2 cellular contexts compared by ENCODE assay signal in the genomic region with DNA sequence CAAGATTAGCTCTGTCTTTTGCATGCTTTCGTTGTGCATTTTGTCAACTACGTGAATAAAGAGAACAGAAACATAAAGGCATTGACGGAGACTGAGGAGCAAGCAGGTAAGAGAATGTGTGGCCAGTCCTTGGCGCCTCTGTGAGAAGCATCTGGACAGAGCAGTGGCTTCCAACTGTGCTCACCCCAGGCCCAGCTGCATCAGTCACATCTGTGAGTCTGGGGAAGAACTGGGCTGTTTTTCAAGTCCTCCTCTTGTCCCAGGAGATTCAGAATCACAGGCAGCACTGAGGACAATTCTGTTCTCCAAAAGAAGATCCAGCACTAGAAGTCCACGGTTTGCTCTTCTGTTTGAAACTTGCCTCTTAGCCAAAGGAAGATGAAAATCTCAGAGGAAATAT.
TF ChIP-seq lines count a peak whose summit lies in the region.

No MANE protein-coding gene starts in this region.

TF ChIP-seq in GM23338, 12 proteins besides CTCF, POLR2A, EP300 and RAD21 (continued from another document):
- TF ChIP-seq, protein P1, sequence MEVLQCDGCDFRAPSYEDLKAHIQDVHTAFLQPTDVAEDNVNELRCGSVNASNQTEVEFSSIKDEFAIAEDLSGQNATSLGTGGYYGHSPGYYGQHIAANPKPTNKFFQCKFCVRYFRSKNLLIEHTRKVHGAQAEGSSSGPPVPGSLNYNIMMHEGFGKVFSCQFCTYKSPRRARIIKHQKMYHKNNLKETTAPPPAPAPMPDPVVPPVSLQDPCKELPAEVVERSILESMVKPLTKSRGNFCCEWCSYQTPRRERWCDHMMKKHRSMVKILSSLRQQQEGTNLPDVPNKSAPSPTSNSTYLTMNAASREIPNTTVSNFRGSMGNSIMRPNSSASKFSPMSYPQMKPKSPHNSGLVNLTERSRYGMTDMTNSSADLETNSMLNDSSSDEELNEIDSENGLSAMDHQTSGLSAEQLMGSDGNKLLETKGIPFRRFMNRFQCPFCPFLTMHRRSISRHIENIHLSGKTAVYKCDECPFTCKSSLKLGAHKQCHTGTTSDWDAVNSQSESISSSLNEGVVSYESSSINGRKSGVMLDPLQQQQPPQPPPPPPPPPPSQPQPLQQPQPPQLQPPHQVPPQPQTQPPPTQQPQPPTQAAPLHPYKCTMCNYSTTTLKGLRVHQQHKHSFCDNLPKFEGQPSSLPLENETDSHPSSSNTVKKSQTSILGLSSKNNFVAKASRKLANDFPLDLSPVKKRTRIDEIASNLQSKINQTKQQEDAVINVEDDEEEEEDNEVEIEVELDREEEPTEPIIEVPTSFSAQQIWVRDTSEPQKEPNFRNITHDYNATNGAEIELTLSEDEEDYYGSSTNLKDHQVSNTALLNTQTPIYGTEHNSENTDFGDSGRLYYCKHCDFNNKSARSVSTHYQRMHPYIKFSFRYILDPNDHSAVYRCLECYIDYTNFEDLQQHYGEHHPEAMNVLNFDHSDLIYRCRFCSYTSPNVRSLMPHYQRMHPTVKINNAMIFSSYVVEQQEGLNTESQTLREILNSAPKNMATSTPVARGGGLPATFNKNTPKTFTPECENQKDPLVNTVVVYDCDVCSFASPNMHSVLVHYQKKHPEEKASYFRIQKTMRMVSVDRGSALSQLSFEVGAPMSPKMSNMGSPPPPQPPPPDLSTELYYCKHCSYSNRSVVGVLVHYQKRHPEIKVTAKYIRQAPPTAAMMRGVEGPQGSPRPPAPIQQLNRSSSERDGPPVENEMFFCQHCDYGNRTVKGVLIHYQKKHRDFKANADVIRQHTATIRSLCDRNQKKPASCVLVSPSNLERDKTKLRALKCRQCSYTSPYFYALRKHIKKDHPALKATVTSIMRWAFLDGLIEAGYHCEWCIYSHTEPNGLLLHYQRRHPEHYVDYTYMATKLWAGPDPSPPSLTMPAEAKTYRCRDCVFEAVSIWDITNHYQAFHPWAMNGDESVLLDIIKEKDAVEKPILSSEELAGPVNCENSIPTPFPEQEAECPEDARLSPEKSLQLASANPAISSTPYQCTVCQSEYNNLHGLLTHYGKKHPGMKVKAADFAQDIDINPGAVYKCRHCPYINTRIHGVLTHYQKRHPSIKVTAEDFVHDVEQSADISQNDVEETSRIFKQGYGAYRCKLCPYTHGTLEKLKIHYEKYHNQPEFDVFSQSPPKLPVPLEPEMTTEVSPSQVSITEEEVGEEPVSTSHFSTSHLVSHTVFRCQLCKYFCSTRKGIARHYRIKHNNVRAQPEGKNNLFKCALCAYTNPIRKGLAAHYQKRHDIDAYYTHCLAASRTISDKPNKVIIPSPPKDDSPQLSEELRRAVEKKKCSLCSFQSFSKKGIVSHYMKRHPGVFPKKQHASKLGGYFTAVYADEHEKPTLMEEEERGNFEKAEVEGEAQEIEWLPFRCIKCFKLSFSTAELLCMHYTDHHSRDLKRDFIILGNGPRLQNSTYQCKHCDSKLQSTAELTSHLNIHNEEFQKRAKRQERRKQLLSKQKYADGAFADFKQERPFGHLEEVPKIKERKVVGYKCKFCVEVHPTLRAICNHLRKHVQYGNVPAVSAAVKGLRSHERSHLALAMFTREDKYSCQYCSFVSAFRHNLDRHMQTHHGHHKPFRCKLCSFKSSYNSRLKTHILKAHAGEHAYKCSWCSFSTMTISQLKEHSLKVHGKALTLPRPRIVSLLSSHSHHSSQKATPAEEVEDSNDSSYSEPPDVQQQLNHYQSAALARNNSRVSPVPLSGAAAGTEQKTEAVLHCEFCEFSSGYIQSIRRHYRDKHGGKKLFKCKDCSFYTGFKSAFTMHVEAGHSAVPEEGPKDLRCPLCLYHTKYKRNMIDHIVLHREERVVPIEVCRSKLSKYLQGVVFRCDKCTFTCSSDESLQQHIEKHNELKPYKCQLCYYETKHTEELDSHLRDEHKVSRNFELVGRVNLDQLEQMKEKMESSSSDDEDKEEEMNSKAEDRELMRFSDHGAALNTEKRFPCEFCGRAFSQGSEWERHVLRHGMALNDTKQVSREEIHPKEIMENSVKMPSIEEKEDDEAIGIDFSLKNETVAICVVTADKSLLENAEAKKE (CRISPR knock-in tag; IDR thresholded peaks at IDR 0.05): no peak
- TF ChIP-seq JUNB (IDR thresholded peaks at IDR 0.05; ENCODE audit: unreplicated experiment): no peak
- no peak for TF ChIP-seq ETS1 (IDR thresholded peaks at IDR 0.05)
- TF ChIP-seq, protein P2, sequence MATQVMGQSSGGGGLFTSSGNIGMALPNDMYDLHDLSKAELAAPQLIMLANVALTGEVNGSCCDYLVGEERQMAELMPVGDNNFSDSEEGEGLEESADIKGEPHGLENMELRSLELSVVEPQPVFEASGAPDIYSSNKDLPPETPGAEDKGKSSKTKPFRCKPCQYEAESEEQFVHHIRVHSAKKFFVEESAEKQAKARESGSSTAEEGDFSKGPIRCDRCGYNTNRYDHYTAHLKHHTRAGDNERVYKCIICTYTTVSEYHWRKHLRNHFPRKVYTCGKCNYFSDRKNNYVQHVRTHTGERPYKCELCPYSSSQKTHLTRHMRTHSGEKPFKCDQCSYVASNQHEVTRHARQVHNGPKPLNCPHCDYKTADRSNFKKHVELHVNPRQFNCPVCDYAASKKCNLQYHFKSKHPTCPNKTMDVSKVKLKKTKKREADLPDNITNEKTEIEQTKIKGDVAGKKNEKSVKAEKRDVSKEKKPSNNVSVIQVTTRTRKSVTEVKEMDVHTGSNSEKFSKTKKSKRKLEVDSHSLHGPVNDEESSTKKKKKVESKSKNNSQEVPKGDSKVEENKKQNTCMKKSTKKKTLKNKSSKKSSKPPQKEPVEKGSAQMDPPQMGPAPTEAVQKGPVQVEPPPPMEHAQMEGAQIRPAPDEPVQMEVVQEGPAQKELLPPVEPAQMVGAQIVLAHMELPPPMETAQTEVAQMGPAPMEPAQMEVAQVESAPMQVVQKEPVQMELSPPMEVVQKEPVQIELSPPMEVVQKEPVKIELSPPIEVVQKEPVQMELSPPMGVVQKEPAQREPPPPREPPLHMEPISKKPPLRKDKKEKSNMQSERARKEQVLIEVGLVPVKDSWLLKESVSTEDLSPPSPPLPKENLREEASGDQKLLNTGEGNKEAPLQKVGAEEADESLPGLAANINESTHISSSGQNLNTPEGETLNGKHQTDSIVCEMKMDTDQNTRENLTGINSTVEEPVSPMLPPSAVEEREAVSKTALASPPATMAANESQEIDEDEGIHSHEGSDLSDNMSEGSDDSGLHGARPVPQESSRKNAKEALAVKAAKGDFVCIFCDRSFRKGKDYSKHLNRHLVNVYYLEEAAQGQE (IDR thresholded peaks at IDR 0.05; ENCODE audit: unreplicated experiment): no peak
- no peak for TF ChIP-seq CREB1 (CRISPR knock-in tag; IDR thresholded peaks at IDR 0.05; ENCODE audit: low read depth)
- no peak for TF ChIP-seq NANOG (IDR thresholded peaks at IDR 0.05; ENCODE audit: borderline replicate concordance)

TF ChIP-seq in SK-N-SH, 30 proteins besides CTCF, POLR2A, EP300 and RAD21 (continued from another document):
- TF ChIP-seq FOXJ3 (CRISPR knock-in tag; IDR thresholded peaks at IDR 0.05) (no peak), FOSL2 (IDR thresholded peaks at IDR 0.05; ENCODE audit: borderline replicate concordance, low read depth) (no peak), MXI1 (IDR thresholded peaks at IDR 0.05; ENCODE audit: low read depth, low read length) (no peak), TEAD4 (IDR thresholded peaks at IDR 0.05; ENCODE audit: borderline replicate concordance, insufficient read depth) (no peak), NRF1 (IDR thresholded peaks at IDR 0.05; ENCODE audit: low read depth, low read length) (no peak), GABPA (IDR thresholded peaks at IDR 0.05; ENCODE audit: low read depth) (no peak), RFX5 (IDR thresholded peaks at IDR 0.05; ENCODE audit: low read length) (no peak), NFIC (IDR thresholded peaks at IDR 0.05; ENCODE audit: borderline replicate concordance) (no peak)
- TF ChIP-seq, protein P3, sequence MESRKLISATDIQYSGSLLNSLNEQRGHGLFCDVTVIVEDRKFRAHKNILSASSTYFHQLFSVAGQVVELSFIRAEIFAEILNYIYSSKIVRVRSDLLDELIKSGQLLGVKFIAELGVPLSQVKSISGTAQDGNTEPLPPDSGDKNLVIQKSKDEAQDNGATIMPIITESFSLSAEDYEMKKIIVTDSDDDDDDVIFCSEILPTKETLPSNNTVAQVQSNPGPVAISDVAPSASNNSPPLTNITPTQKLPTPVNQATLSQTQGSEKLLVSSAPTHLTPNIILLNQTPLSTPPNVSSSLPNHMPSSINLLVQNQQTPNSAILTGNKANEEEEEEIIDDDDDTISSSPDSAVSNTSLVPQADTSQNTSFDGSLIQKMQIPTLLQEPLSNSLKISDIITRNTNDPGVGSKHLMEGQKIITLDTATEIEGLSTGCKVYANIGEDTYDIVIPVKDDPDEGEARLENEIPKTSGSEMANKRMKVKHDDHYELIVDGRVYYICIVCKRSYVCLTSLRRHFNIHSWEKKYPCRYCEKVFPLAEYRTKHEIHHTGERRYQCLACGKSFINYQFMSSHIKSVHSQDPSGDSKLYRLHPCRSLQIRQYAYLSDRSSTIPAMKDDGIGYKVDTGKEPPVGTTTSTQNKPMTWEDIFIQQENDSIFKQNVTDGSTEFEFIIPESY (IDR thresholded peaks at IDR 0.05; ENCODE audit: borderline replicate concordance, low read depth): no peak
